Comparison of ENCODE assay signal across 17 cellular contexts in the genomic region with DNA sequence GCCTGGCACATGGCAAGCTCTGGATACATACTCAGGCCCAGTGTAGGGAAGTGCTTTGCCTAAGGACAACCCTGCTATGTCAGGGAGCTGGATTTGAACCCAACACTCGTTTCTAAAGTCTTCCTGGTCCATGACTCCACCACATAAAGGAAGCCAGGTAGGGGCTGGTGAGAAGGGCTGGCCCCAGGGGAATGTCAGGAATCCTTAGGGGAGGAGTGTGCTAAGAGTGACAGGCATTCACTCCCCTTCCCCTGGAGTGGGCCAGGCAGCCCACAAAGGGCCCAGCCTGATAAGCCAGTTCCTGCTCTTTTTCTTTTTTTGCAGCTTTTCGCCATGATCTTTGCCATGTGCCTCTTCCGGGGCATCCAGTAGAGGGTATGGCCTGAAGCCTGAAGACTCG.
"Had no signal": no experiment of that assay in that cellular context is flagged by ENCODE, and none has a peak within 500 bp of the region (broad histone marks: within the 10 kb centered on the region; RNA-seq: fewer than 3 reads in every experiment).

No MANE protein-coding gene starts in this region.

- DNase-seq: activated CD4-positive, alpha-beta T cell treated with anti-CD3 and anti-CD28 coated beads for 4 hours; activated CD8-positive, alpha-beta memory T cell treated with anti-CD3 and anti-CD28 coated beads, Interleukin-2, amount 50 U/mL, for 48 hours; activated CD8-positive, alpha-beta T cell treated with anti-CD3 and anti-CD28 coated beads, Interleukin-2, amount 10 ng/mL, durations not matched to agents 7 days and 5 days; activated naive CD4-positive, alpha-beta T cell treated with anti-CD3 and anti-CD28 coated beads for 36 hours; body of pancreas; cerebellar nuclear complex; dermis blood vessel endothelial cell; left lung; sigmoid colon; stimulated activated CD4-positive, alpha-beta T cell treated with anti-CD3 and anti-CD28 coated beads, Interleukin-12 subunit alpha, Interleukin-12 subunit beta, amount 100 ng/mL, for 4 hours; T1000; testis; WERI-Rb-1 had no signal

- H3K9me3 ChIP-seq: body of pancreas, left lung, sigmoid colon, testis had no signal

- H3K4me1 ChIP-seq: body of pancreas, left lung, sigmoid colon, testis had no signal

- H3K27ac Mint-ChIP-seq: activated CD8-positive, alpha-beta T cell treated with anti-CD3 and anti-CD28 coated beads, Interleukin-2, amount 10 ng/mL, durations not matched to agents 7 days and 5 days; activated naive CD4-positive, alpha-beta T cell treated with anti-CD3 and anti-CD28 coated beads for 36 hours; activated T-helper 1 cell treated with anti-CD3 and anti-CD28 coated beads, Interleukin-12 subunit alpha, Interleukin-12 subunit beta, Interleukin-2, Interleukin-4 antibody, amounts not matched to agents 30 ng/mL and 10 ng/mL and 1 ng/mL, durations not matched to agents 14 hours and 24 hours and 36 hours; natural killer cell treated with Interleukin-12 subunit alpha and Interleukin-12 subunit beta and Interleukin-15 and Interleukin-18, amount 100 ng/mL, for 72 hours; stimulated activated naive CD8-positive, alpha-beta T cell treated with anti-CD3 and anti-CD28 coated beads, Interleukin-15, Interleukin-2, amounts not matched to agents 100 ng/mL and 50 ng/mL, for 24 hours had no signal

- H3K4me3 Mint-ChIP-seq: activated CD8-positive, alpha-beta T cell treated with anti-CD3 and anti-CD28 coated beads, Interleukin-2, amount 10 ng/mL, durations not matched to agents 7 days and 5 days; activated naive CD4-positive, alpha-beta T cell treated with anti-CD3 and anti-CD28 coated beads for 36 hours; activated T-helper 1 cell treated with anti-CD3 and anti-CD28 coated beads, Interleukin-12 subunit alpha, Interleukin-12 subunit beta, Interleukin-2, Interleukin-4 antibody, amounts not matched to agents 30 ng/mL and 10 ng/mL and 1 ng/mL, durations not matched to agents 14 hours and 24 hours and 36 hours; natural killer cell treated with Interleukin-12 subunit alpha and Interleukin-12 subunit beta and Interleukin-15 and Interleukin-18, amount 100 ng/mL, for 72 hours; stimulated activated naive CD8-positive, alpha-beta T cell treated with anti-CD3 and anti-CD28 coated beads, Interleukin-15, Interleukin-2, amounts not matched to agents 100 ng/mL and 50 ng/mL, for 24 hours had no signal

- H3K9me3 Mint-ChIP-seq: activated naive CD4-positive, alpha-beta T cell treated with anti-CD3 and anti-CD28 coated beads for 36 hours; activated T-helper 1 cell treated with anti-CD3 and anti-CD28 coated beads, Interleukin-12 subunit alpha, Interleukin-12 subunit beta, Interleukin-2, Interleukin-4 antibody, amounts not matched to agents 30 ng/mL and 10 ng/mL and 1 ng/mL, durations not matched to agents 14 hours and 24 hours and 36 hours; natural killer cell treated with Interleukin-12 subunit alpha and Interleukin-12 subunit beta and Interleukin-15 and Interleukin-18, amount 100 ng/mL, for 72 hours; stimulated activated naive CD8-positive, alpha-beta T cell treated with anti-CD3 and anti-CD28 coated beads, Interleukin-15, Interleukin-2, amounts not matched to agents 100 ng/mL and 50 ng/mL, for 24 hours had no signal

- H3K27me3 ChIP-seq: body of pancreas, left lung, sigmoid colon, testis had no signal

- H3K4me3 ChIP-seq: body of pancreas, left lung, sigmoid colon, testis had no signal

- H3K27me3 Mint-ChIP-seq: stimulated activated naive CD8-positive, alpha-beta T cell treated with anti-CD3 and anti-CD28 coated beads, Interleukin-15, Interleukin-2, amounts not matched to agents 100 ng/mL and 50 ng/mL, for 24 hours had no signal

- H3K27ac ChIP-seq: body of pancreas, left lung, sigmoid colon, testis, WERI-Rb-1 had no signal

- ATAC-seq: activated CD8-positive, alpha-beta T cell treated with anti-CD3 and anti-CD28 coated beads, Interleukin-2, amount 10 ng/mL, durations not matched to agents 7 days and 5 days; body of pancreas; esophagus mucosa; left lung; natural killer cell treated with Interleukin-12 subunit alpha and Interleukin-12 subunit beta and Interleukin-15 and Interleukin-18, amount 100 ng/mL, for 72 hours had no signal

- H3K36me3 Mint-ChIP-seq: natural killer cell treated with Interleukin-12 subunit alpha and Interleukin-12 subunit beta and Interleukin-15 and Interleukin-18, amount 100 ng/mL, for 72 hours had no signal
